1 cellular context compared by ENCODE assay signal in the genomic region with DNA sequence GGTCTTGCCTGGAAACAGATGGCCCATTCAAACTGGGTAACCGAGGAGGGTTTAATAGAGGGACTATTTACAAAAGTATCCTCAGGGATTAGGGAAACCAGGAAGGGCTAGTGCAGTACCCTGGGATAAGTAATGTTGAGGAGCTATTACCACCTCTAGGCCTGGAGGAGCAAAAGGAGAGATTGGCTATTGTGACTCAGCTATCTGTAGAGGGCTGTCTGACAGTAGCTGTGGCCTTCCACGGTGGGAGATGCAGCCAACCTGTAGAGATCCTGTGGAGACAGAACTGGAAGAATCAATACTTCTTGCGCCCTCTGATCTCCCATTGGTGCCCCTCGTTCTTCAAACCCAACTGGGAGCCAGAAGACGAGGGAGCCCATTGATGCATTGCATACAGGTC.
TF ChIP-seq lines count a peak whose summit lies in the region.

No MANE protein-coding gene starts in this region.

TF ChIP-seq in GM12878, 131 proteins besides CTCF, POLR2A, EP300 and RAD21:
- TF ChIP-seq TBL1XR1 (IDR thresholded peaks at IDR 0.05; ENCODE audit: low read depth, low read length) (no peak), ETV6 (conservative IDR thresholded peaks at IDR 0.05 in 1 of 2, IDR thresholded peaks at IDR 0.05 in 1 of 2; ENCODE audit: borderline replicate concordance in 1 of 2, low read depth in 1 of 2) (no peak), IKZF1 (conservative IDR thresholded peaks at IDR 0.05) (no peak), NR2C2 (IDR thresholded peaks at IDR 0.05; ENCODE audit: borderline replicate concordance, control insufficient read depth, insufficient read length, low read depth) (no peak), NFXL1 (IDR thresholded peaks at IDR 0.05; ENCODE audit: borderline replicate concordance) (no peak), NRF1 (conservative IDR thresholded peaks at IDR 0.05; ENCODE audit: low read depth, low read length) (no peak), USF2 (IDR thresholded peaks at IDR 0.05; ENCODE audit: borderline replicate concordance, low read depth, low read length) (no peak), CBX3 (IDR thresholded peaks at IDR 0.05; ENCODE audit: borderline replicate concordance, low read depth) (no peak), SMARCA5 (IDR thresholded peaks at IDR 0.05) (no peak), CHD2 (IDR thresholded peaks at IDR 0.05; ENCODE audit: borderline replicate concordance, low read depth, low read length) (no peak), MXI1 (IDR thresholded peaks at IDR 0.05; ENCODE audit: low read depth, low read length) (no peak)
- TF ChIP-seq, protein P1, sequence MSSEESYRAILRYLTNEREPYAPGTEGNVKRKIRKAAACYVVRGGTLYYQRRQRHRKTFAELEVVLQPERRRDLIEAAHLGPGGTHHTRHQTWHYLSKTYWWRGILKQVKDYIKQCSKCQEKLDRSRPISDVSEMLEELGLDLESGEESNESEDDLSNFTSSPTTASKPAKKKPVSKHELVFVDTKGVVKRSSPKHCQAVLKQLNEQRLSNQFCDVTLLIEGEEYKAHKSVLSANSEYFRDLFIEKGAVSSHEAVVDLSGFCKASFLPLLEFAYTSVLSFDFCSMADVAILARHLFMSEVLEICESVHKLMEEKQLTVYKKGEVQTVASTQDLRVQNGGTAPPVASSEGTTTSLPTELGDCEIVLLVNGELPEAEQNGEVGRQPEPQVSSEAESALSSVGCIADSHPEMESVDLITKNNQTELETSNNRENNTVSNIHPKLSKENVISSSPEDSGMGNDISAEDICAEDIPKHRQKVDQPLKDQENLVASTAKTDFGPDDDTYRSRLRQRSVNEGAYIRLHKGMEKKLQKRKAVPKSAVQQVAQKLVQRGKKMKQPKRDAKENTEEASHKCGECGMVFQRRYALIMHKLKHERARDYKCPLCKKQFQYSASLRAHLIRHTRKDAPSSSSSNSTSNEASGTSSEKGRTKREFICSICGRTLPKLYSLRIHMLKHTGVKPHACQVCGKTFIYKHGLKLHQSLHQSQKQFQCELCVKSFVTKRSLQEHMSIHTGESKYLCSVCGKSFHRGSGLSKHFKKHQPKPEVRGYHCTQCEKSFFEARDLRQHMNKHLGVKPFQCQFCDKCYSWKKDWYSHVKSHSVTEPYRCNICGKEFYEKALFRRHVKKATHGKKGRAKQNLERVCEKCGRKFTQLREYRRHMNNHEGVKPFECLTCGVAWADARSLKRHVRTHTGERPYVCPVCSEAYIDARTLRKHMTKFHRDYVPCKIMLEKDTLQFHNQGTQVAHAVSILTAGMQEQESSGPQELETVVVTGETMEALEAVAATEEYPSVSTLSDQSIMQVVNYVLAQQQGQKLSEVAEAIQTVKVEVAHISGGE (CRISPR knock-in tag; IDR thresholded peaks at IDR 0.05): no peak
TF ChIP-seq in GM12878: peak in this region for 0.
